9 cellular contexts compared by ENCODE assay signal in the genomic region with DNA sequence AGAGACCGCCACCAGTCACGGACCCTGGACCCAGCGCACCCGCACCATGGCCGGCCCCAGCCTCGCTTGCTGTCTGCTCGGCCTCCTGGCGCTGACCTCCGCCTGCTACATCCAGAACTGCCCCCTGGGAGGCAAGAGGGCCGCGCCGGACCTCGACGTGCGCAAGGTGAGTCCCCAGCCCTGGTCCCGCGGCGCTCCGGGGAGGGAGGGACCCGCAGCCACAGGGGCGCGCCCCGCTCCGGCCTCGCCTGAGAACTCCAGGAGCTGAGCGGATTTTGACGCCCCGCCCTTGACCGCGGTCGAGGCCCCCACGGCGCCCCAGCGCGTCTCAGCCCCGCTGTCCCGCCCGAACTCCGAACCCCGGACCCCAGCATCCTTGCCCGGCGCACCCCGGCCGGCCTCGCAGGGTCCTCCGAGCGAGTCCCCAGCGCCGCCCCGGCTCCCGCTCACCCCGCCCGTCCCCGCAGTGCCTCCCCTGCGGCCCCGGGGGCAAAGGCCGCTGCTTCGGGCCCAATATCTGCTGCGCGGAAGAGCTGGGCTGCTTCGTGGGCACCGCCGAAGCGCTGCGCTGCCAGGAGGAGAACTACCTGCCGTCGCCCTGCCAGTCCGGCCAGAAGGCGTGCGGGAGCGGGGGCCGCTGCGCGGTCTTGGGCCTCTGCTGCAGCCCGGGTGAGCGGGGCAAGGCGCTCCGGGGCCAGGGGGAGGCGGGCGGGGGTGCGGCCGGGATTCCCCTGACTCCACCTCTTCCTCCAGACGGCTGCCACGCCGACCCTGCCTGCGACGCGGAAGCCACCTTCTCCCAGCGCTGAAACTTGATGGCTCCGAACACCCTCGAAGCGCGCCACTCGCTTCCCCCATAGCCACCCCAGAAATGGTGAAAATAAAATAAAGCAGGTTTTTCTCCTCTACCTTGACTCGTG. TPM values are rescaled to one million over a fixed set of nuclear protein-coding genes. Genes with fewer than 3 reads are reported as not detected.
DNase-seq lines count a peak whose midpoint lies in the region; ATAC-seq, FAIRE-seq and TF ChIP-seq lines count a peak whose summit lies in the region.
"Had no signal": no experiment of that assay in that cellular context is flagged by ENCODE, and none has a peak within 500 bp of the region (broad histone marks: within the 10 kb centered on the region; RNA-seq: fewer than 3 reads in every experiment).

Gene OXT, plus strand, starts transcription at position 11 of the 920 bp plus-strand sequence. Its CDS starts 36 bp downstream, at position 47.

- peak within 1 kb of the TSS; percentile 86 for H3K27ac Mint-ChIP-seq in Caco-2 (ENCODE audit: unreplicated experiment)
- H3K27ac Mint-ChIP-seq in activated CD8-positive, alpha-beta T cell treated with anti-CD3 and anti-CD28 coated beads, Interleukin-2, amount 10 ng/mL, durations not matched to agents 7 days and 5 days, result no peak within 1 kb of the TSS

- DNase-seq in Caco-2 (peak; percentile 79 to 85), epithelial cell of proximal tubule (ENCODE audit: low read depth) (no peak), transverse colon (peak; percentile 57), EL (no peak), H54 (ENCODE audit: insufficient read length, low spot score) (no peak)
- peak; percentile 67 for DNase-seq in activated CD8-positive, alpha-beta T cell treated with anti-CD3 and anti-CD28 coated beads, Interleukin-2, amount 10 ng/mL, durations not matched to agents 7 days and 5 days

- H3K27me3 ChIP-seq in Caco-2 (replicated peaks; ENCODE audit: control insufficient read depth, insufficient read depth, low read length) (no peaks in the 10 kb centered on the region), parathyroid adenoma (ENCODE audit: control insufficient read depth, insufficient read depth, low read length) (no peaks in the 10 kb centered on the region), transverse colon (peaks cover 31% of the 10 kb centered on the region)

- H3K4me3 Mint-ChIP-seq in Caco-2 (ENCODE audit: unreplicated experiment), result peak within 1 kb of the TSS; percentile 58
- H3K4me3 Mint-ChIP-seq in activated CD8-positive, alpha-beta T cell treated with anti-CD3 and anti-CD28 coated beads, Interleukin-2, amount 10 ng/mL, durations not matched to agents 7 days and 5 days, result peak within 1 kb of the TSS; percentile 60

- no peak within 1 kb of the TSS for H3K9ac ChIP-seq in parathyroid adenoma

- 35% methylated on average over 27 of the region's 95 CpGs; no CpG with 5 or more reads in 1 of the 2 donors for WGBS in transverse colon (ENCODE audit: low coverage in 1 of 2), 2 donors

- CTCF ChIA-PET in Caco-2 (lab: Charles Lee), result interaction anchor here (0.6 to 1.3 kb wide), 2 partner anchors 18 to 236 kb away, joined by 3 to 7 read pairs; no protein-coding TSS in a partner anchor
- CTCF ChIA-PET in activated CD8-positive, alpha-beta T cell treated with anti-CD3 and anti-CD28 coated beads, Interleukin-2, amount 10 ng/mL, durations not matched to agents 7 days and 5 days (lab: Charles Lee), result interaction anchor here (1.0 kb wide), 1 partner anchor 19 kb away, joined by 3 read pairs; no protein-coding TSS in a partner anchor

- TF ChIP-seq EP300 in transverse colon (IDR thresholded peaks at IDR 0.05; ENCODE audit: low read depth), result no peak

- H3K4me1 ChIP-seq in Caco-2 (peaks cover 6% of the 10 kb centered on the region; the same call in 1 of the 2 replicates), parathyroid adenoma (peaks cover 5% of the 10 kb centered on the region), transverse colon (peaks cover 0 to 12% (median 9%) of the 10 kb centered on the region in 4 donors)

- peak within 1 kb of the TSS; percentile 9 for H3K4me2 ChIP-seq in parathyroid adenoma (ENCODE audit: low read length)

- H3K36me3 ChIP-seq in Caco-2 (ENCODE audit: control insufficient read depth, insufficient read depth, low read length) (no peaks in the 10 kb centered on the region; the same call in 1 of the 2 replicates), parathyroid adenoma (ENCODE audit: control insufficient read depth, insufficient read depth, low read length) (no peaks in the 10 kb centered on the region), transverse colon (no peaks in the 10 kb centered on the region)

- no peak for FAIRE-seq in H54 (lab: Jason Lieb, UNC)
- FAIRE-seq: colon had no signal

- intact Hi-C loops in Caco-2 (cut with micrococcal nuclease; ENCODE audit: unreplicated experiment), result no loop called here
- intact Hi-C loops in transverse colon (cut with DNase I; ENCODE audit: low total_unique reads), result no loop called here

- ATAC-seq in activated CD8-positive, alpha-beta T cell treated with anti-CD3 and anti-CD28 coated beads, Interleukin-2, amount 10 ng/mL, durations not matched to agents 7 days and 5 days, result peak; percentile 80
- ATAC-seq in HG02885 (IDR thresholded peaks at IDR 0.05; ENCODE audit: poor library complexity, unreplicated experiment), result no peak

- H3K79me2 ChIP-seq in parathyroid adenoma, result no peaks in the 10 kb centered on the region

- BruUV-seq in Caco-2 (replicated peaks; lab: Mats Ljungman, UMichigan), result no TSS peak

- peaks cover 8% of the 10 kb centered on the region for H3K36me3 Mint-ChIP-seq in Caco-2 (ENCODE audit: insufficient read depth, unreplicated experiment)
- no peaks in the 10 kb centered on the region for H3K36me3 Mint-ChIP-seq in activated CD8-positive, alpha-beta T cell treated with anti-CD3 and anti-CD28 coated beads, Interleukin-2, amount 10 ng/mL, durations not matched to agents 7 days and 5 days (ENCODE audit: low read depth)

- in situ Hi-C loops in transverse colon (cut with MboI; ENCODE audit: low pct_ligation_motif_present in 1 of 4, low pct_unique_long_range_greater_than_20kb in 1 of 4, low sequenced_read_pairs in 3 of 4), result loop anchor here in 2 of 4 donors (25.0 kb wide), 1 partner anchor 240 kb away; no protein-coding TSS in a partner anchor

- TF ChIP-seq POLR2A in transverse colon (IDR thresholded peaks at IDR 0.05) (no peak), H54 (IDR thresholded peaks at IDR 0.05; ENCODE audit: low read depth, low read length) (no peak)

- H3K4me1 Mint-ChIP-seq in Caco-2 (ENCODE audit: low read depth, unreplicated experiment), result peaks cover 13% of the 10 kb centered on the region
- peaks cover 22% of the 10 kb centered on the region for H3K4me1 Mint-ChIP-seq in activated CD8-positive, alpha-beta T cell treated with anti-CD3 and anti-CD28 coated beads, Interleukin-2, amount 10 ng/mL, durations not matched to agents 7 days and 5 days (ENCODE audit: low read depth)

- no peaks in the 10 kb centered on the region for H3K27me3 Mint-ChIP-seq in Caco-2 (ENCODE audit: insufficient read depth, unreplicated experiment)
- peaks cover 24% of the 10 kb centered on the region for H3K27me3 Mint-ChIP-seq in activated CD8-positive, alpha-beta T cell treated with anti-CD3 and anti-CD28 coated beads, Interleukin-2, amount 10 ng/mL, durations not matched to agents 7 days and 5 days (ENCODE audit: low read depth)

- POLR2A ChIA-PET in Caco-2 (lab: Charles Lee), result no interaction called here
- POLR2A ChIA-PET in activated CD8-positive, alpha-beta T cell treated with anti-CD3 and anti-CD28 coated beads, Interleukin-2, amount 10 ng/mL, durations not matched to agents 7 days and 5 days (lab: Charles Lee), result interaction anchor here (1.0 kb wide), 1 partner anchor 88 kb away, joined by 3 read pairs; the partner anchor contains the start of genes FASTKD5 and UBOX5

- peak within 1 kb of the TSS; percentile 74 for H3K4me3 ChIP-seq in Caco-2 (ENCODE audit: low read depth, low read length)
- H3K4me3 ChIP-seq in epithelial cell of proximal tubule (ENCODE audit: low read depth, low read length), result peak within 1 kb of the TSS; percentile 9
- no peak within 1 kb of the TSS for H3K4me3 ChIP-seq in parathyroid adenoma (ENCODE audit: low read depth, low read length)
- peak within 1 kb of the TSS; percentile 22 to 57 (median 48) for H3K4me3 ChIP-seq in transverse colon

- peak within 1 kb of the TSS; percentile 93 for H2AFZ ChIP-seq in parathyroid adenoma

- H3K9me3 Mint-ChIP-seq in Caco-2 (ENCODE audit: unreplicated experiment), result no peaks in the 10 kb centered on the region
- no peaks in the 10 kb centered on the region for H3K9me3 Mint-ChIP-seq in activated CD8-positive, alpha-beta T cell treated with anti-CD3 and anti-CD28 coated beads, Interleukin-2, amount 10 ng/mL, durations not matched to agents 7 days and 5 days (ENCODE audit: insufficient read depth)

- H3K9me3 ChIP-seq in Caco-2, result no peaks in the 10 kb centered on the region
- H3K9me3 ChIP-seq in parathyroid adenoma (ENCODE audit: control insufficient read depth, low read length), result no peaks in the 10 kb centered on the region
- no peaks in the 10 kb centered on the region for H3K9me3 ChIP-seq in transverse colon

- TF ChIP-seq CTCF in Caco-2 (IDR thresholded peaks at IDR 0.05; ENCODE audit: insufficient read depth in 1 of 2, low read depth in 1 of 2, low read length in 1 of 2, severe bottlenecking in 1 of 2, unreplicated experiment in 1 of 2), result no peak
- TF ChIP-seq CTCF in epithelial cell of proximal tubule (conservative IDR thresholded peaks at IDR 0.05; ENCODE audit: low read depth, low read length), result no peak
- no peak for TF ChIP-seq CTCF in parathyroid adenoma (IDR thresholded peaks at IDR 0.05)
- no peak for TF ChIP-seq CTCF in transverse colon (IDR thresholded peaks at IDR 0.05)

- no peak within 1 kb of the TSS for H3K27ac ChIP-seq in parathyroid adenoma
- H3K27ac ChIP-seq in transverse colon, result no peak within 1 kb of the TSS

RNA-seq across cellular contexts. Expression of gene OXT, which starts in this region (rescaled TPM):
- total RNA-seq in Caco-2 (2022) (1.9 and 2.7 TPM in 2 replicates), epithelial cell of proximal tubule (0.43 TPM in 1 of 2 replicates, not detected in the other), transverse colon (not detected)
- total RNA-seq in activated CD8-positive, alpha-beta T cell treated with anti-CD3 and anti-CD28 coated beads, Interleukin-2, amount 10 ng/mL, durations not matched to agents 7 days and 5 days, result not detected

Comparison
In these comparisons a context has a peak if more than half of its experiments do, and no peak if none do; other contexts are left out.
1. Peak in DNase-seq and ATAC-seq in activated CD8-positive, alpha-beta T cell treated with anti-CD3 and anti-CD28 coated beads, Interleukin-2, amount 10 ng/mL, durations not matched to agents 7 days and 5 days; RNA of the gene not detected or under 1 TPM.
2. Peak in DNase-seq and H3K4me3 ChIP-seq in transverse colon; RNA of the gene not detected or under 1 TPM.
3. DNase-seq: peak in Caco-2 (2 of 2); none in epithelial cell of proximal tubule (single experiment), EL (single experiment) and H54 (single experiment).